In genomic region chr21:32368386-32368785, GRCh38 we compare ENCODE assay signal across 26 cellular contexts. TPM values are rescaled to one million over a fixed set of nuclear protein-coding genes. Genes with fewer than 3 reads are reported as not detected.
DNase-seq lines count a peak whose midpoint lies in the region; ATAC-seq, FAIRE-seq and TF ChIP-seq lines count a peak whose summit lies in the region.
"Had no signal": no experiment of that assay in that cellular context is flagged by ENCODE, and none has a peak within 500 bp of the region (broad histone marks: within the 10 kb centered on the region; RNA-seq: fewer than 3 reads in every experiment).

No MANE protein-coding gene starts in this region.

- H3K4me3 ChIP-seq in endothelial cell of umbilical vein (replicated peaks in 1 of 3; ENCODE audit: insufficient read depth in 1 of 3, low read depth in 1 of 3, low read length in 3 of 3) = no peak overlapping the region
- H3K4me3 ChIP-seq in sigmoid colon = no peak overlapping the region
- H3K4me3 ChIP-seq: cardiac muscle cell, PC-9, transverse colon had no signal

- H3K27ac ChIP-seq in endothelial cell of umbilical vein (ENCODE audit: insufficient read depth, low read depth, low read length) (peak overlapping the region; percentile 10), sigmoid colon (peak overlapping the region in 2 of 4 donors; percentile 32 to 80)
- H3K27ac ChIP-seq: cardiac muscle cell, PC-9 had no signal

- peaks cover 20% of the 10 kb centered on the region for H3K36me3 Mint-ChIP-seq in osteocyte (ENCODE audit: unreplicated experiment)
- peaks cover 46% of the 10 kb centered on the region for H3K36me3 Mint-ChIP-seq in activated CD8-positive, alpha-beta memory T cell treated with anti-CD3 and anti-CD28 coated beads, Interleukin-2, amount 10 ng/mL, durations not matched to agents 7 days and 5 days

- peaks cover 16% of the 10 kb centered on the region for H3K4me1 Mint-ChIP-seq in stimulated activated naive CD8-positive, alpha-beta T cell treated with anti-CD3 and anti-CD28 coated beads, Interleukin-15, amount 100 ng/mL, for 72 hours
- H3K4me1 Mint-ChIP-seq in osteocyte (ENCODE audit: unreplicated experiment) = peaks cover 66% of the 10 kb centered on the region
- H3K4me1 Mint-ChIP-seq in activated CD8-positive, alpha-beta memory T cell treated with anti-CD3 and anti-CD28 coated beads, Interleukin-2, amount 10 ng/mL, durations not matched to agents 7 days and 5 days = peaks cover 15% of the 10 kb centered on the region
- H3K4me1 Mint-ChIP-seq: B cell had no signal

- H3K9ac ChIP-seq in endothelial cell of umbilical vein (replicated peaks; ENCODE audit: extremely low read depth, insufficient read depth, low read length) = no peak overlapping the region

- TF ChIP-seq POLR2A in endothelial cell of umbilical vein (IDR thresholded peaks at IDR 0.05; ENCODE audit: low read depth, low read length) (no peak), sigmoid colon (IDR thresholded peaks at IDR 0.05) (no peak)

- no peaks in the 10 kb centered on the region for H3K9me3 ChIP-seq in endothelial cell of umbilical vein (replicated peaks; ENCODE audit: control insufficient read depth, insufficient read depth, low read length)
- H3K9me3 ChIP-seq in sigmoid colon = no peaks in the 10 kb centered on the region
- H3K9me3 ChIP-seq: transverse colon had no signal

- peak overlapping the region; percentile 34 to 86 for H3K27ac Mint-ChIP-seq in stimulated activated naive CD8-positive, alpha-beta T cell treated with anti-CD3 and anti-CD28 coated beads, Interleukin-15, amount 100 ng/mL, for 72 hours
- peak overlapping the region; percentile 20 for H3K27ac Mint-ChIP-seq in osteocyte (ENCODE audit: unreplicated experiment)
- no peak overlapping the region for H3K27ac Mint-ChIP-seq in activated CD8-positive, alpha-beta memory T cell treated with anti-CD3 and anti-CD28 coated beads, Interleukin-2, amount 10 ng/mL, durations not matched to agents 7 days and 5 days
- H3K27ac Mint-ChIP-seq: activated T-cell treated with anti-CD3 and anti-CD28 coated beads, Interleukin-2, amount 50 U/mL, for 72 hours; B cell had no signal

- peaks cover 3% of the 10 kb centered on the region for H3K79me2 ChIP-seq in endothelial cell of umbilical vein (ENCODE audit: control insufficient read depth, insufficient read depth, low read length)

- TF ChIP-seq CTCF in endothelial cell of umbilical vein (IDR thresholded peaks at IDR 0.05; ENCODE audit: extremely low read depth in 1 of 2, insufficient read depth in 1 of 2, low read depth in 1 of 2, low read length in 2 of 2) (no peak), osteocyte (IDR thresholded peaks at IDR 0.05) (no peak), sigmoid colon (IDR thresholded peaks at IDR 0.05) (no peak)

- H2AFZ ChIP-seq in endothelial cell of umbilical vein (ENCODE audit: low read depth, low read length) = no peak overlapping the region
- H2AFZ ChIP-seq: PC-9 had no signal

- POLR2A ChIA-PET in endothelial cell of umbilical vein (lab: Charles Lee) = no interaction called here

- dilution Hi-C loops in endothelial cell of umbilical vein (cut with MboI; ENCODE audit: extremely low pct_ligation_motif_present, low sequenced_read_pairs) = no loop called here

- H3K36me3 ChIP-seq in endothelial cell of umbilical vein (ENCODE audit: control insufficient read depth in 2 of 2, extremely low read depth in 1 of 2, insufficient read depth in 2 of 2, low read length in 2 of 2) (peaks cover 11 to 22% of the 10 kb centered on the region in 2 experiments), sigmoid colon (peaks cover 13 to 64% (median 43%) of the 10 kb centered on the region in 4 donors)

- CTCF ChIA-PET in endothelial cell of umbilical vein (lab: Charles Lee) = no interaction called here
- CTCF ChIA-PET in activated CD8-positive, alpha-beta memory T cell treated with anti-CD3 and anti-CD28 coated beads, Interleukin-2, amount 10 ng/mL, durations not matched to agents 7 days and 5 days (lab: Charles Lee) = interaction anchor here (0.5 kb wide), 1 partner anchor 53 kb away, joined by 3 read pairs; no protein-coding TSS in a partner anchor

- no peaks in the 10 kb centered on the region for H3K27me3 Mint-ChIP-seq in stimulated activated naive CD8-positive, alpha-beta T cell treated with anti-CD3 and anti-CD28 coated beads, Interleukin-15, amount 100 ng/mL, for 72 hours
- no peaks in the 10 kb centered on the region for H3K27me3 Mint-ChIP-seq in osteocyte (ENCODE audit: unreplicated experiment)
- H3K27me3 Mint-ChIP-seq in activated CD8-positive, alpha-beta memory T cell treated with anti-CD3 and anti-CD28 coated beads, Interleukin-2, amount 10 ng/mL, durations not matched to agents 7 days and 5 days = no peaks in the 10 kb centered on the region
- H3K27me3 Mint-ChIP-seq: B cell, progenitor cell of endocrine pancreas had no signal

- no peaks in the 10 kb centered on the region for H3K9me3 Mint-ChIP-seq in stimulated activated naive CD8-positive, alpha-beta T cell treated with anti-CD3 and anti-CD28 coated beads, Interleukin-15, amount 100 ng/mL, for 72 hours
- no peaks in the 10 kb centered on the region for H3K9me3 Mint-ChIP-seq in osteocyte (ENCODE audit: unreplicated experiment)
- no peaks in the 10 kb centered on the region for H3K9me3 Mint-ChIP-seq in activated CD8-positive, alpha-beta memory T cell treated with anti-CD3 and anti-CD28 coated beads, Interleukin-2, amount 10 ng/mL, durations not matched to agents 7 days and 5 days (ENCODE audit: low read depth)
- H3K9me3 Mint-ChIP-seq: activated T-cell treated with anti-CD3 and anti-CD28 coated beads, Interleukin-2, amount 50 U/mL, for 72 hours; neural crest cell had no signal

- H3K9me1 ChIP-seq in endothelial cell of umbilical vein (replicated peaks; ENCODE audit: control insufficient read depth, extremely low read depth, insufficient read depth, low read length) = no peaks in the 10 kb centered on the region

- intact Hi-C loops in endothelial cell of umbilical vein (cut with micrococcal nuclease) (no loop called here), sigmoid colon (cut with DNase I) (no loop called here)

- H3K4me2 ChIP-seq in endothelial cell of umbilical vein (ENCODE audit: insufficient read depth, low read length) = no peak overlapping the region
- H3K4me2 ChIP-seq: PC-9 had no signal

- peak; percentile 63 for FAIRE-seq in endothelial cell of umbilical vein (lab: Jason Lieb, UNC)

- no peaks in the 10 kb centered on the region for H4K20me1 ChIP-seq in endothelial cell of umbilical vein (replicated peaks; ENCODE audit: control insufficient read depth, extremely low read depth, insufficient read depth, low read length)

- BruUV-seq in endothelial cell of umbilical vein (replicated peaks; lab: Mats Ljungman, UMichigan) = no TSS peak

- no peaks in the 10 kb centered on the region for H3K27me3 ChIP-seq in endothelial cell of umbilical vein (ENCODE audit: control insufficient read depth in 2 of 2, insufficient read depth in 2 of 2, low read length in 2 of 2)
- no peaks in the 10 kb centered on the region for H3K27me3 ChIP-seq in sigmoid colon
- H3K27me3 ChIP-seq: cardiac muscle cell, transverse colon had no signal

- no peak for TF ChIP-seq EP300 in sigmoid colon (IDR thresholded peaks at IDR 0.05)

- DNase-seq in stimulated activated naive CD8-positive, alpha-beta T cell treated with anti-CD3 and anti-CD28 coated beads, Interleukin-15, amount 100 ng/mL, for 72 hours = no peak
- DNase-seq in stimulated activated naive CD8-positive, alpha-beta T cell treated with anti-CD3 and anti-CD28 coated beads, Interleukin-15, Interleukin-2, amounts not matched to agents 100 U/mL and 50 U/mL, for 24 hours = no peak
- DNase-seq in endothelial cell of umbilical vein (ENCODE audit: low read depth, low spot score) (peak; percentile 93), osteocyte (ENCODE audit: extremely low spot score, unreplicated experiment) (no peak), COLO829 (ENCODE audit: low spot score) (no peak), sigmoid colon (no peak)
- DNase-seq in activated CD8-positive, alpha-beta memory T cell treated with anti-CD3 and anti-CD28 coated beads, Interleukin-2, amount 10 ng/mL, durations not matched to agents 7 days and 5 days = no peak
- no peak for DNase-seq in stimulated activated naive CD4-positive, alpha-beta T cell treated with Interleukin-2 at 50 U/mL for 16 hours (lab: John Stamatoyannopoulos, UW)
- DNase-seq: activated CD4-positive, alpha-beta T cell treated with anti-CD3 and anti-CD28 coated beads for 48 hours; activated naive CD4-positive, alpha-beta T cell treated with anti-CD3 and anti-CD28 coated beads, Interleukin-2, amount 50 U/mL, for 16 hours; activated T-cell treated with anti-CD3 and anti-CD28 coated beads, Interleukin-2, amount 50 U/mL, for 72 hours; amniotic stem cell; glutamatergic neuron; GOT3; NCI-H1048; NCI-H1694 treated with DMSO at 0.1 percent for 48 hours; NCI-H2171; NCI-H524 treated with DMSO at 0.1 percent for 48 hours; PC-9; SHP77; transverse colon had no signal

- H3K4me3 Mint-ChIP-seq in stimulated activated naive CD8-positive, alpha-beta T cell treated with anti-CD3 and anti-CD28 coated beads, Interleukin-15, amount 100 ng/mL, for 72 hours = no peak overlapping the region
- no peak overlapping the region for H3K4me3 Mint-ChIP-seq in osteocyte (ENCODE audit: unreplicated experiment)
- no peak overlapping the region for H3K4me3 Mint-ChIP-seq in activated CD8-positive, alpha-beta memory T cell treated with anti-CD3 and anti-CD28 coated beads, Interleukin-2, amount 10 ng/mL, durations not matched to agents 7 days and 5 days
- H3K4me3 Mint-ChIP-seq: activated T-cell treated with anti-CD3 and anti-CD28 coated beads, Interleukin-2, amount 50 U/mL, for 72 hours; B cell; neural crest cell had no signal

- H3K4me1 ChIP-seq in endothelial cell of umbilical vein (ENCODE audit: control insufficient read depth, extremely low read depth, insufficient read depth, low read length) (peaks cover 29% of the 10 kb centered on the region), sigmoid colon (peaks cover 0 to 32% (median 25%) of the 10 kb centered on the region in 4 donors)

- WGBS in sigmoid colon, 2 donors = 82 to 86% methylated on average over 9 of the region's 9 CpGs

- ATAC-seq in stimulated activated naive CD8-positive, alpha-beta T cell treated with anti-CD3 and anti-CD28 coated beads, Interleukin-15, amount 100 ng/mL, for 72 hours = no peak
- ATAC-seq in stimulated activated naive CD8-positive, alpha-beta T cell treated with anti-CD3 and anti-CD28 coated beads, Interleukin-15, Interleukin-2, amounts not matched to agents 100 U/mL and 50 U/mL, for 24 hours = no peak
- ATAC-seq in activated CD8-positive, alpha-beta memory T cell treated with anti-CD3 and anti-CD28 coated beads, Interleukin-2, amount 10 ng/mL, durations not matched to agents 7 days and 5 days = no peak
- ATAC-seq: activated T-cell treated with anti-CD3 and anti-CD28 coated beads, Interleukin-2, amount 50 U/mL, for 72 hours had no signal

RNA-seq across cellular contexts. Expression of gene URB1, which starts 24.4 kb away (rescaled TPM):
- 21.4 and 27.3 TPM in 2 replicates for total RNA-seq in endothelial cell of umbilical vein
- 8.0 and 8.3 TPM in 2 replicates for polyA plus RNA-seq in endothelial cell of umbilical vein
- polyA plus RNA-seq in endothelial cell of umbilical vein (2011; cell fraction: cytosol; rRNA removed) = 6.2 and 6.3 TPM in 2 replicates
- polyA plus RNA-seq in endothelial cell of umbilical vein (2011; cell fraction: nucleus; rRNA removed) = 19.7 and 22.7 TPM in 2 replicates
- 11.0 and 11.1 TPM in 2 replicates for polyA plus RNA-seq in endothelial cell of umbilical vein (2012)
- 21.8 and 25.2 TPM in 2 replicates for polyA minus RNA-seq in endothelial cell of umbilical vein
- polyA minus RNA-seq in endothelial cell of umbilical vein (2011; cell fraction: cytosol; rRNA and poly(A)+ RNA removed) = 14.5 TPM
- 27.3 and 29.6 TPM in 2 replicates for polyA minus RNA-seq in endothelial cell of umbilical vein (2011; cell fraction: nucleus; rRNA and poly(A)+ RNA removed)
- total RNA-seq in osteocyte = 15.4 and 17.3 TPM in 2 replicates
- total RNA-seq in activated CD8-positive, alpha-beta memory T cell treated with anti-CD3 and anti-CD28 coated beads, Interleukin-2, amount 10 ng/mL, durations not matched to agents 7 days and 5 days = 10 to 100 TPM; 17.5 to 28.3 TPM
- 10 to 100 TPM in 3 of 4 donors, 1 to 10 TPM in 1; 7.5 to 16.7 (median 11.5) TPM for total RNA-seq in sigmoid colon
- polyA plus RNA-seq in sigmoid colon = 1 to 10 TPM in 1 of 3 donors, under 1 TPM in 2; 0.60 to 7.1 (median 0.69) TPM

RNA-seq across cellular contexts. Expression of gene EVA1C, which starts 44.1 kb away (rescaled TPM):
- total RNA-seq in endothelial cell of umbilical vein (31.7 and 38.6 TPM in 2 replicates), osteocyte (3.0 and 3.2 TPM in 2 replicates), sigmoid colon (10 to 100 TPM; 32.1 to 53.8 (median 41.2) TPM)
- polyA plus RNA-seq in endothelial cell of umbilical vein (22.8 and 29.8 TPM in 2 replicates), sigmoid colon (10 to 100 TPM in 1 of 3 donors, 1 to 10 TPM in 2; 3.5 to 10.8 (median 6.0) TPM)
- 28.8 and 32.0 TPM in 2 replicates for polyA plus RNA-seq in endothelial cell of umbilical vein (2011; cell fraction: cytosol; rRNA removed)
- polyA plus RNA-seq in endothelial cell of umbilical vein (2011; cell fraction: nucleus; rRNA removed) = 31.4 and 32.5 TPM in 2 replicates
- 48.2 and 52.3 TPM in 2 replicates for polyA plus RNA-seq in endothelial cell of umbilical vein (2012)
- polyA minus RNA-seq in endothelial cell of umbilical vein = 29.1 and 34.6 TPM in 2 replicates
- polyA minus RNA-seq in endothelial cell of umbilical vein (2011; cell fraction: cytosol; rRNA and poly(A)+ RNA removed) = 33.8 TPM
- 62.3 and 65.1 TPM in 2 replicates for polyA minus RNA-seq in endothelial cell of umbilical vein (2011; cell fraction: nucleus; rRNA and poly(A)+ RNA removed)
- total RNA-seq in activated CD8-positive, alpha-beta memory T cell treated with anti-CD3 and anti-CD28 coated beads, Interleukin-2, amount 10 ng/mL, durations not matched to agents 7 days and 5 days = 1 to 10 TPM; 4.5 to 7.6 TPM
- total RNA-seq: G401, neural crest cell, progenitor cell of endocrine pancreas had no signal
- polyA plus RNA-seq: cardiac muscle cell had no signal
